ENCODE assay signal across 17 cellular contexts in the genomic region with DNA sequence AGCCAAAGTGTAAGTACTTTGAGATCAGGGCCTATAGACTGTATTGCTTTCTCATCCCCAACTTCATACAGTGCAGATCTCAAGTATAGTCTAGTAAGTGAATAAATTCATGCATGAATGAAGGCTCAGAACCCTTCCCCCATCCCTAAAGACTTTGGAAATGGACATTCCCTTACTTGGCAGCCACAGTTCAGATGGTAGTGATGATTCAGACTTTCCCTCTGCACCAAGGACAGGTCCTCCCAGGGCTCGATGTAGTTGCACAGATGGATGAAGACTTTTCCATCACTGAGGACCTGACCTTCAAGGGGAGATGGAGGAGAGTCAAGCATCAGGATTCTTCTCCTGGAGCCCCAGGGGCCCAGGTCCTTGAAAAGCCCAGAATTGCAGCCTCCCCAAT. TPM values are rescaled to one million over a fixed set of nuclear protein-coding genes. Genes with fewer than 3 reads are reported as not detected.
"Had no signal": no experiment of that assay in that cellular context is flagged by ENCODE, and none has a peak within 500 bp of the region (broad histone marks: within the 10 kb centered on the region; RNA-seq: fewer than 3 reads in every experiment).

No MANE protein-coding gene starts in this region.

- H3K9me3 ChIP-seq: heart right ventricle, left lung, ovary, transverse colon had no signal

- H3K27me3 ChIP-seq: ovary had no signal

- DNase-seq: activated CD4-positive, alpha-beta T cell treated with anti-CD3 and anti-CD28 coated beads for 4 hours; activated CD8-positive, alpha-beta memory T cell treated with anti-CD3 and anti-CD28 coated beads, Interleukin-2, amount 50 U/mL, for 48 hours; activated CD8-positive, alpha-beta T cell treated with anti-CD3 and anti-CD28 coated beads, Interleukin-2, amount 10 ng/mL, durations not matched to agents 7 days and 5 days; activated naive CD4-positive, alpha-beta T cell treated with Interleukin-2 at 50 U/mL for 16 hours; activated naive CD8-positive, alpha-beta T cell treated with anti-CD3 and anti-CD28 coated beads, Interleukin-2, amount 50 U/mL, for 24 hours; dermis blood vessel endothelial cell; heart right ventricle; islet precursor cell; left lung; mesendoderm; ovary; T-helper 1 cell; transverse colon; WERI-Rb-1 had no signal

- H3K27ac ChIP-seq: left lung, ovary, transverse colon, WERI-Rb-1 had no signal

- H3K4me3 ChIP-seq: heart right ventricle, left lung, ovary, transverse colon had no signal

- ATAC-seq: activated CD8-positive, alpha-beta T cell treated with anti-CD3 and anti-CD28 coated beads, Interleukin-2, amount 10 ng/mL, durations not matched to agents 7 days and 5 days; activated naive CD8-positive, alpha-beta T cell treated with anti-CD3 and anti-CD28 coated beads, Interleukin-2, amount 50 U/mL, for 24 hours; heart right ventricle; left lung had no signal

- H3K36me3 ChIP-seq: left lung, ovary, transverse colon, WERI-Rb-1 had no signal

RNA-seq across cellular contexts. Expression of a gene that starts 4.6 kb away (rescaled TPM):
- total RNA-seq: activated CD8-positive, alpha-beta T cell treated with anti-CD3 and anti-CD28 coated beads, Interleukin-2, amount 10 ng/mL, durations not matched to agents 7 days and 5 days; activated T-helper 1 cell treated with anti-CD3 and anti-CD28 coated beads, Interleukin-12 subunit alpha, Interleukin-12 subunit beta, Interleukin-2, Interleukin-4 antibody, amounts not matched to agents 30 ng/mL and 10 ng/mL and 1 ng/mL, durations not matched to agents 14 hours and 24 hours and 36 hours; SK-MEL-5 had no signal
- polyA plus RNA-seq: neural cell had no signal
